Comparison of ENCODE assay signal across 25 cellular contexts in the genomic region with DNA sequence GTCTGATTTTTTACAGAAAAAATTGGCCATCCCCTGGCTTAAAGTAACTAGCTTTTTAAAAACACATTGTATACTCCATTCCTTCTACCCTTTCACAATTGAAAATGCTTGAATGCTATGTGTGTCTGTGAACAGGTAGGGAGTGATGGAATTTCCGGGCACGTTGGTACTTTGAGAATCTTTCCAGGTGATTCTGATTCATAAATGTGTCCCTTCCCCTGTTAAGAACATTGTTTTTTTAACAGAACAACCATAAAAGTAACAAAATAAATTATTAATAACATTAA.
"Had no signal": no experiment of that assay in that cellular context is flagged by ENCODE, and none has a peak within 500 bp of the region (broad histone marks: within the 10 kb centered on the region; RNA-seq: fewer than 3 reads in every experiment).

No MANE protein-coding gene starts in this region.

- H3K4me1 ChIP-seq: ascending aorta had no signal

- H3K9me2 ChIP-seq: SK-N-SH had no signal

- H3K27me3 ChIP-seq: ascending aorta, cardiac muscle cell, MG63 had no signal

- H3K9me3 ChIP-seq: ascending aorta, MG63, SK-N-SH had no signal

- H3K27ac ChIP-seq: ascending aorta, cardiac muscle cell had no signal

- H3K9ac ChIP-seq: SK-N-SH had no signal

- ATAC-seq: activated CD8-positive, alpha-beta T cell treated with anti-CD3 and anti-CD28 coated beads for 36 hours had no signal

- H3K4me3 ChIP-seq: ascending aorta, cardiac muscle cell, MG63 had no signal

- DNase-seq: activated CD4-positive, alpha-beta T cell treated with anti-CD3 and anti-CD28 coated beads, Interleukin-2, amount 10 ng/mL, durations not matched to agents 24 days and 14 days; activated CD4-positive, alpha-beta T cell treated with anti-CD3 and anti-CD28 coated beads, Interleukin-2, amount 50 U/mL, for 4 hours; activated CD8-positive, alpha-beta T cell treated with anti-CD3 and anti-CD28 coated beads for 36 hours; activated gamma-delta T cell; activated naive CD4-positive, alpha-beta T cell treated with Interleukin-2 at 50 U/mL for 16 hours; activated naive CD8-positive, alpha-beta T cell treated with anti-CD3 and anti-CD28 coated beads, Interleukin-2, amount 10 ng/mL, durations not matched to agents 7 days and 5 days; activated T-cell treated with anti-CD3 and anti-CD28 coated beads, Interleukin-2, amount 50 U/mL, for 24 hours; amygdala; Kasumi-1; KG1; MG63; NCI-H1048; NCI-H1436 treated with DMSO at 0.1 percent for 48 hours; NCI-H187; NCI-H2029 treated with DMSO at 0.1 percent for 48 hours; NCI-H2107; NCI-H2171; NCI-H510A; NCI-H526; NCI-H748 treated with DMSO at 0.1 percent for 48 hours; NK-92 treated with Interleukin-12 subunit alpha and Interleukin-12 subunit beta, amount 100 ng/mL, for 24 hours; Right ventricle myocardium superior; SK-N-SH had no signal

- H3K4me2 ChIP-seq: SK-N-SH had no signal
